Comparison of ENCODE assay signal across 15 cellular contexts in the genomic region with DNA sequence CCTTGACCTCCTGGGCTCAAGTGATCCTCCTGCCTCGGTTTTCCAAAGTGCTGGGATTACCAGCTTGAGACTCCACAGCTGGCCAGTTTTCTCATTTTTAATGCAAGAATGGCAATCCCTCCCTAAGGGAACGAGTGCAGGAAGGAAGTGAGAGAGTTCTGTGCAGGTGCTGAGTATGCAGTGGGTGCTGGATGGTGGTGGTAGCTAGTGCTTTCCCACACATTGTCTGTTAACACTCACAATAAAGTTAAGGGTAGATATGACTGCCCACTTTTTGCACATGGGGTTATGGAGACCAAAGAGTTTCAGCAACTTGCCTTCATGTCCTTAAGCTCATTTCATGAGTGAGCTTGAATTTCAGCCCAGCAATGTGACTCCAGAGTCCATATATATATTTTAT. TPM values are rescaled to one million over a fixed set of nuclear protein-coding genes. Genes with fewer than 3 reads are reported as not detected.
DNase-seq lines count a peak whose midpoint lies in the region; ATAC-seq and TF ChIP-seq lines count a peak whose summit lies in the region.
"Had no signal": no experiment of that assay in that cellular context is flagged by ENCODE, and none has a peak within 500 bp of the region (broad histone marks: within the 10 kb centered on the region; RNA-seq: fewer than 3 reads in every experiment).

No MANE protein-coding gene starts in this region.

- H4K20me1 ChIP-seq in SU-DHL-6 (ENCODE audit: low read depth, low read length): no peaks in the 10 kb centered on the region

- H3K27me3 ChIP-seq in SU-DHL-6 (ENCODE audit: low read length): no peaks in the 10 kb centered on the region
- no peaks in the 10 kb centered on the region for H3K27me3 ChIP-seq in breast epithelium
- H3K27me3 ChIP-seq: neutrophil, SJCRH30 had no signal

- ATAC-seq in GM19452 (IDR thresholded peaks at IDR 0.05; ENCODE audit: unreplicated experiment): peak; percentile 50
- peak; percentile 43 for ATAC-seq in HG02973 (IDR thresholded peaks at IDR 0.05; ENCODE audit: unreplicated experiment)

- peak overlapping the region; percentile 56 for H3K27ac ChIP-seq in SU-DHL-6 (ENCODE audit: low read depth, low read length)
- H3K27ac ChIP-seq in breast epithelium: no peak overlapping the region
- H3K27ac ChIP-seq: neutrophil, SJCRH30 had no signal

- DNase-seq in GM13976 (ENCODE audit: low spot score) (peak; percentile 50), NCI-H146 treated with DMSO at 0.1 percent for 48 hours (lab: John Stamatoyannopoulos, UW; ENCODE audit: unreplicated experiment) (no peak), breast epithelium (ENCODE audit: low spot score in 2 of 2) (no peak), mesenteric fat pad (ENCODE audit: low spot score) (no peak), iPS-NIHi11 (ENCODE audit: low spot score) (no peak)
- DNase-seq: activated CD4-positive, alpha-beta T cell treated with anti-CD3 and anti-CD28 coated beads for 4 hours; activated naive CD4-positive, alpha-beta T cell treated with anti-CD3 and anti-CD28 coated beads, Interleukin-2, amount 10 ng/mL, durations not matched to agents 7 days and 5 days; cerebellar nuclear complex; NCI-H446; SJCRH30; stimulated activated naive CD8-positive, alpha-beta T cell treated with anti-CD3 and anti-CD28 coated beads, Interleukin-15, Interleukin-2, amounts not matched to agents 100 U/mL and 50 U/mL, for 24 hours had no signal

- in situ Hi-C loops in GM13976 (cut with MboI; ENCODE audit: low sequenced_read_pairs, unreplicated experiment): no loop called here

- no peaks in the 10 kb centered on the region for H3K4me1 ChIP-seq in breast epithelium
- H3K4me1 ChIP-seq: SJCRH30 had no signal

- no peak for TF ChIP-seq POLR2A in breast epithelium (IDR thresholded peaks at IDR 0.05)

- no peaks in the 10 kb centered on the region for H3K9me3 ChIP-seq in SU-DHL-6 (ENCODE audit: insufficient read depth, low read length)
- H3K9me3 ChIP-seq in breast epithelium: no peaks in the 10 kb centered on the region
- H3K9me3 ChIP-seq: neutrophil, SJCRH30 had no signal

- no peaks in the 10 kb centered on the region for H3K9me2 ChIP-seq in SU-DHL-6 (replicated peaks; ENCODE audit: insufficient read depth, low read length)

- H3K4me2 ChIP-seq in SU-DHL-6 (ENCODE audit: low read depth, low read length, poor library complexity, severe bottlenecking): peak overlapping the region; percentile 16

- intact Hi-C loops in breast epithelium (cut with DNase I; ENCODE audit: low total_unique reads): no loop called here

- H3K36me3 ChIP-seq in SU-DHL-6 (ENCODE audit: low read length) (no peaks in the 10 kb centered on the region), breast epithelium (no peaks in the 10 kb centered on the region)
- H3K36me3 ChIP-seq: neutrophil, SJCRH30 had no signal

- H3K79me2 ChIP-seq in SU-DHL-6 (ENCODE audit: insufficient read depth, low read length): no peaks in the 10 kb centered on the region

- TF ChIP-seq CTCF in GM13976 (IDR thresholded peaks at IDR 0.05; ENCODE audit: borderline replicate concordance, control extremely low read depth, extremely low read depth, insufficient read depth, missing control alignments): no peak
- no peak for TF ChIP-seq CTCF in SU-DHL-6 (IDR thresholded peaks at IDR 0.05; ENCODE audit: insufficient read depth, low read length, poor library complexity, severe bottlenecking)
- no peak for TF ChIP-seq CTCF in breast epithelium (IDR thresholded peaks at IDR 0.05)

- no peak overlapping the region for H3K4me3 ChIP-seq in SU-DHL-6 (ENCODE audit: insufficient read depth, low read length, poor library complexity, severe bottlenecking)
- no peak overlapping the region for H3K4me3 ChIP-seq in breast epithelium
- H3K4me3 ChIP-seq: SJCRH30 had no signal

- no peaks in the 10 kb centered on the region for H3F3A ChIP-seq in SU-DHL-6 (ENCODE audit: insufficient read depth)

- no peak overlapping the region for H2AFZ ChIP-seq in SU-DHL-6 (ENCODE audit: low read depth, low read length, severe bottlenecking)

- H3K9ac ChIP-seq in SU-DHL-6 (ENCODE audit: low read length): no peak overlapping the region

RNA-seq across cellular contexts. Expression of a gene that starts 18.5 kb away (rescaled TPM):
- total RNA-seq in breast epithelium (1 to 10 TPM; 1.6 to 6.9 (median 5.0) TPM), mesenteric fat pad (3.2 TPM)
